1 cellular context compared by ENCODE assay signal in the genomic region with DNA sequence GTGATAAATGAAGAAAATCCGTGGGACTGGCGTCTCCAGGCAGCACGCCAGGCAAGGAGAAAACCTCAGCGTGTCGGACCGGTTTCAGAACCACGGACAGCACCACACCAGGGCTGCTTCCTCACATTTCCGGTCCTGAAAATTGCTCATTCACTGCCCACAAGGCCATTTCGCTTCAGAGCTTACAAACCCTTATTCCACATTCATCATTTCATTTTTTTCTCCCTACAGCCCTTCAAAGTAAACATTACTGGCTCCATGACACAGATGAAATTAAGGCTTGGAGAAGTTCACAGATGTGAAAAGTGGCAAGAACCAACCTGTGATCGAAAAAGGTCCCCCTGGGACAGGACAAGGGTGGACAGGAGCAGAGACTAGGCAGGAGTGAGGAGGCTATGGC.
TF ChIP-seq lines count a peak whose summit lies in the region.

No MANE protein-coding gene starts in this region.

TF ChIP-seq in HepG2, 621 proteins besides CTCF, POLR2A, EP300 and RAD21 (continued from another document and continues in another):
- TF ChIP-seq, protein P1, sequence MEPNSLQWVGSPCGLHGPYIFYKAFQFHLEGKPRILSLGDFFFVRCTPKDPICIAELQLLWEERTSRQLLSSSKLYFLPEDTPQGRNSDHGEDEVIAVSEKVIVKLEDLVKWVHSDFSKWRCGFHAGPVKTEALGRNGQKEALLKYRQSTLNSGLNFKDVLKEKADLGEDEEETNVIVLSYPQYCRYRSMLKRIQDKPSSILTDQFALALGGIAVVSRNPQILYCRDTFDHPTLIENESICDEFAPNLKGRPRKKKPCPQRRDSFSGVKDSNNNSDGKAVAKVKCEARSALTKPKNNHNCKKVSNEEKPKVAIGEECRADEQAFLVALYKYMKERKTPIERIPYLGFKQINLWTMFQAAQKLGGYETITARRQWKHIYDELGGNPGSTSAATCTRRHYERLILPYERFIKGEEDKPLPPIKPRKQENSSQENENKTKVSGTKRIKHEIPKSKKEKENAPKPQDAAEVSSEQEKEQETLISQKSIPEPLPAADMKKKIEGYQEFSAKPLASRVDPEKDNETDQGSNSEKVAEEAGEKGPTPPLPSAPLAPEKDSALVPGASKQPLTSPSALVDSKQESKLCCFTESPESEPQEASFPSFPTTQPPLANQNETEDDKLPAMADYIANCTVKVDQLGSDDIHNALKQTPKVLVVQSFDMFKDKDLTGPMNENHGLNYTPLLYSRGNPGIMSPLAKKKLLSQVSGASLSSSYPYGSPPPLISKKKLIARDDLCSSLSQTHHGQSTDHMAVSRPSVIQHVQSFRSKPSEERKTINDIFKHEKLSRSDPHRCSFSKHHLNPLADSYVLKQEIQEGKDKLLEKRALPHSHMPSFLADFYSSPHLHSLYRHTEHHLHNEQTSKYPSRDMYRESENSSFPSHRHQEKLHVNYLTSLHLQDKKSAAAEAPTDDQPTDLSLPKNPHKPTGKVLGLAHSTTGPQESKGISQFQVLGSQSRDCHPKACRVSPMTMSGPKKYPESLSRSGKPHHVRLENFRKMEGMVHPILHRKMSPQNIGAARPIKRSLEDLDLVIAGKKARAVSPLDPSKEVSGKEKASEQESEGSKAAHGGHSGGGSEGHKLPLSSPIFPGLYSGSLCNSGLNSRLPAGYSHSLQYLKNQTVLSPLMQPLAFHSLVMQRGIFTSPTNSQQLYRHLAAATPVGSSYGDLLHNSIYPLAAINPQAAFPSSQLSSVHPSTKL (CRISPR knock-in tag; IDR thresholded peaks at IDR 0.05) = peak; percentile 58
- TF ChIP-seq SOX13 (IDR thresholded peaks at IDR 0.05) = no peak
- peak in 1 of 2 experiments; percentile 46; a peak in 1 of 4 replicates for TF ChIP-seq SOX13 (CRISPR knock-in tag; conservative IDR thresholded peaks at IDR 0.05 in 1 of 2, IDR thresholded peaks at IDR 0.05 in 1 of 2)
- TF ChIP-seq, protein P2, sequence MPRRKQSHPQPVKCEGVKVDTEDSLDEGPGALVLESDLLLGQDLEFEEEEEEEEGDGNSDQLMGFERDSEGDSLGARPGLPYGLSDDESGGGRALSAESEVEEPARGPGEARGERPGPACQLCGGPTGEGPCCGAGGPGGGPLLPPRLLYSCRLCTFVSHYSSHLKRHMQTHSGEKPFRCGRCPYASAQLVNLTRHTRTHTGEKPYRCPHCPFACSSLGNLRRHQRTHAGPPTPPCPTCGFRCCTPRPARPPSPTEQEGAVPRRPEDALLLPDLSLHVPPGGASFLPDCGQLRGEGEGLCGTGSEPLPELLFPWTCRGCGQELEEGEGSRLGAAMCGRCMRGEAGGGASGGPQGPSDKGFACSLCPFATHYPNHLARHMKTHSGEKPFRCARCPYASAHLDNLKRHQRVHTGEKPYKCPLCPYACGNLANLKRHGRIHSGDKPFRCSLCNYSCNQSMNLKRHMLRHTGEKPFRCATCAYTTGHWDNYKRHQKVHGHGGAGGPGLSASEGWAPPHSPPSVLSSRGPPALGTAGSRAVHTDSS (CRISPR knock-in tag; conservative IDR thresholded peaks at IDR 0.05) = no peak
- TF ChIP-seq MIER3 (CRISPR knock-in tag; IDR thresholded peaks at IDR 0.05; ENCODE audit: borderline replicate concordance) = peak; percentile 78; the same call in 1 of the 2 replicates
- TF ChIP-seq, protein P3, sequence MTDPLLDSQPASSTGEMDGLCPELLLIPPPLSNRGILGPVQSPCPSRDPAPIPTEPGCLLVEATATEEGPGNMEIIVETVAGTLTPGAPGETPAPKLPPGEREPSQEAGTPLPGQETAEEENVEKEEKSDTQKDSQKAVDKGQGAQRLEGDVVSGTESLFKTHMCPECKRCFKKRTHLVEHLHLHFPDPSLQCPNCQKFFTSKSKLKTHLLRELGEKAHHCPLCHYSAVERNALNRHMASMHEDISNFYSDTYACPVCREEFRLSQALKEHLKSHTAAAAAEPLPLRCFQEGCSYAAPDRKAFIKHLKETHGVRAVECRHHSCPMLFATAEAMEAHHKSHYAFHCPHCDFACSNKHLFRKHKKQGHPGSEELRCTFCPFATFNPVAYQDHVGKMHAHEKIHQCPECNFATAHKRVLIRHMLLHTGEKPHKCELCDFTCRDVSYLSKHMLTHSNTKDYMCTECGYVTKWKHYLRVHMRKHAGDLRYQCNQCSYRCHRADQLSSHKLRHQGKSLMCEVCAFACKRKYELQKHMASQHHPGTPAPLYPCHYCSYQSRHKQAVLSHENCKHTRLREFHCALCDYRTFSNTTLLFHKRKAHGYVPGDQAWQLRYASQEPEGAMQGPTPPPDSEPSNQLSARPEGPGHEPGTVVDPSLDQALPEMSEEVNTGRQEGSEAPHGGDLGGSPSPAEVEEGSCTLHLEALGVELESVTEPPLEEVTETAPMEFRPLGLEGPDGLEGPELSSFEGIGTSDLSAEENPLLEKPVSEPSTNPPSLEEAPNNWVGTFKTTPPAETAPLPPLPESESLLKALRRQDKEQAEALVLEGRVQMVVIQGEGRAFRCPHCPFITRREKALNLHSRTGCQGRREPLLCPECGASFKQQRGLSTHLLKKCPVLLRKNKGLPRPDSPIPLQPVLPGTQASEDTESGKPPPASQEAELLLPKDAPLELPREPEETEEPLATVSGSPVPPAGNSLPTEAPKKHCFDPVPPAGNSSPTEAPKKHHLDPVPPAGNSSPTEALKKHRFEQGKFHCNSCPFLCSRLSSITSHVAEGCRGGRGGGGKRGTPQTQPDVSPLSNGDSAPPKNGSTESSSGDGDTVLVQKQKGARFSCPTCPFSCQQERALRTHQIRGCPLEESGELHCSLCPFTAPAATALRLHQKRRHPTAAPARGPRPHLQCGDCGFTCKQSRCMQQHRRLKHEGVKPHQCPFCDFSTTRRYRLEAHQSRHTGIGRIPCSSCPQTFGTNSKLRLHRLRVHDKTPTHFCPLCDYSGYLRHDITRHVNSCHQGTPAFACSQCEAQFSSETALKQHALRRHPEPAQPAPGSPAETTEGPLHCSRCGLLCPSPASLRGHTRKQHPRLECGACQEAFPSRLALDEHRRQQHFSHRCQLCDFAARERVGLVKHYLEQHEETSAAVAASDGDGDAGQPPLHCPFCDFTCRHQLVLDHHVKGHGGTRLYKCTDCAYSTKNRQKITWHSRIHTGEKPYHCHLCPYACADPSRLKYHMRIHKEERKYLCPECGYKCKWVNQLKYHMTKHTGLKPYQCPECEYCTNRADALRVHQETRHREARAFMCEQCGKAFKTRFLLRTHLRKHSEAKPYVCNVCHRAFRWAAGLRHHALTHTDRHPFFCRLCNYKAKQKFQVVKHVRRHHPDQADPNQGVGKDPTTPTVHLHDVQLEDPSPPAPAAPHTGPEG (CRISPR knock-in tag; IDR thresholded peaks at IDR 0.05) = 0 out of 2 replicates have a peak, but pooled peaks have one; percentile 52
- TF ChIP-seq, protein P4, sequence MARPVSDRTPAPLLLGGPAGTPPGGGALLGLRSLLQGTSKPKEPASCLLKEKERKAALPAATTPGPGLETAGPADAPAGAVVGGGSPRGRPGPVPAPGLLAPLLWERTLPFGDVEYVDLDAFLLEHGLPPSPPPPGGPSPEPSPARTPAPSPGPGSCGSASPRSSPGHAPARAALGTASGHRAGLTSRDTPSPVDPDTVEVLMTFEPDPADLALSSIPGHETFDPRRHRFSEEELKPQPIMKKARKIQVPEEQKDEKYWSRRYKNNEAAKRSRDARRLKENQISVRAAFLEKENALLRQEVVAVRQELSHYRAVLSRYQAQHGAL (CRISPR knock-in tag; IDR thresholded peaks at IDR 0.05; ENCODE audit: not compliant biosample characterization) = peak; percentile 69
- TF ChIP-seq NCOA2 (CRISPR knock-in tag; IDR thresholded peaks at IDR 0.05) = peak; percentile 52; the same call in 1 of the 2 replicates
- TF ChIP-seq, protein P5, sequence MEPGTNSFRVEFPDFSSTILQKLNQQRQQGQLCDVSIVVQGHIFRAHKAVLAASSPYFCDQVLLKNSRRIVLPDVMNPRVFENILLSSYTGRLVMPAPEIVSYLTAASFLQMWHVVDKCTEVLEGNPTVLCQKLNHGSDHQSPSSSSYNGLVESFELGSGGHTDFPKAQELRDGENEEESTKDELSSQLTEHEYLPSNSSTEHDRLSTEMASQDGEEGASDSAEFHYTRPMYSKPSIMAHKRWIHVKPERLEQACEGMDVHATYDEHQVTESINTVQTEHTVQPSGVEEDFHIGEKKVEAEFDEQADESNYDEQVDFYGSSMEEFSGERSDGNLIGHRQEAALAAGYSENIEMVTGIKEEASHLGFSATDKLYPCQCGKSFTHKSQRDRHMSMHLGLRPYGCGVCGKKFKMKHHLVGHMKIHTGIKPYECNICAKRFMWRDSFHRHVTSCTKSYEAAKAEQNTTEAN (CRISPR knock-in tag; conservative IDR thresholded peaks at IDR 0.05) = 0 out of 2 replicates have a peak, but pooled peaks have one; percentile 62
- TF ChIP-seq ZNF343 (CRISPR knock-in tag; IDR thresholded peaks at IDR 0.05) = no peak
- TF ChIP-seq ZNF253 (CRISPR knock-in tag; IDR thresholded peaks at IDR 0.05; ENCODE audit: borderline replicate concordance) = 0 out of 2 replicates have a peak, but pooled peaks have one; percentile 40
- peak; percentile 44; the same call in 1 of the 2 replicates for TF ChIP-seq NFKB2 (CRISPR knock-in tag; IDR thresholded peaks at IDR 0.05; ENCODE audit: borderline replicate concordance)
- TF ChIP-seq NKX3-1 (CRISPR knock-in tag; IDR thresholded peaks at IDR 0.05) = peak; percentile 83
- TF ChIP-seq, protein P6, sequence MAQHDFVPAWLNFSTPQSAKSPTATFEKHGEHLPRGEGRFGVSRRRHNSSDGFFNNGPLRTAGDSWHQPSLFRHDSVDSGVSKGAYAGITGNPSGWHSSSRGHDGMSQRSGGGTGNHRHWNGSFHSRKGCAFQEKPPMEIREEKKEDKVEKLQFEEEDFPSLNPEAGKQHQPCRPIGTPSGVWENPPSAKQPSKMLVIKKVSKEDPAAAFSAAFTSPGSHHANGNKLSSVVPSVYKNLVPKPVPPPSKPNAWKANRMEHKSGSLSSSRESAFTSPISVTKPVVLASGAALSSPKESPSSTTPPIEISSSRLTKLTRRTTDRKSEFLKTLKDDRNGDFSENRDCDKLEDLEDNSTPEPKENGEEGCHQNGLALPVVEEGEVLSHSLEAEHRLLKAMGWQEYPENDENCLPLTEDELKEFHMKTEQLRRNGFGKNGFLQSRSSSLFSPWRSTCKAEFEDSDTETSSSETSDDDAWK (CRISPR knock-in tag; IDR thresholded peaks at IDR 0.05) = no peak
- TF ChIP-seq RARG (CRISPR knock-in tag; IDR thresholded peaks at IDR 0.05; ENCODE audit: low read depth) = no peak
- no peak for TF ChIP-seq TAF15 (IDR thresholded peaks at IDR 0.05; ENCODE audit: low read depth, low read length, poor library complexity, severe bottlenecking)
- peak; percentile 57 for TF ChIP-seq NFE2 (CRISPR knock-in tag; IDR thresholded peaks at IDR 0.05)
- TF ChIP-seq MEIS2 (CRISPR knock-in tag; IDR thresholded peaks at IDR 0.05) = 0 out of 2 replicates have a peak, but pooled peaks have one; percentile 65
- TF ChIP-seq ZFYVE20 (CRISPR knock-in tag; IDR thresholded peaks at IDR 0.05; ENCODE audit: borderline replicate concordance, low read depth) = 0 out of 2 replicates have a peak, but pooled peaks have one; percentile 35
- peak; percentile 90; the same call in 1 of the 2 replicates for TF ChIP-seq ZNF232 (CRISPR knock-in tag; IDR thresholded peaks at IDR 0.05; ENCODE audit: borderline replicate concordance)
- TF ChIP-seq NRL (CRISPR knock-in tag; IDR thresholded peaks at IDR 0.05; ENCODE audit: borderline replicate concordance) = no peak
- TF ChIP-seq ZNF7 (CRISPR knock-in tag; IDR thresholded peaks at IDR 0.05) = 0 out of 2 replicates have a peak, but pooled peaks have one; percentile 25
- TF ChIP-seq TGIF2 (CRISPR knock-in tag; IDR thresholded peaks at IDR 0.05) = peak; percentile 79; the same call in 1 of the 2 replicates
- TF ChIP-seq SP1 (IDR thresholded peaks at IDR 0.05) = no peak
- no peak for TF ChIP-seq SP1 (CRISPR knock-in tag; IDR thresholded peaks at IDR 0.05)
- TF ChIP-seq, protein P7, sequence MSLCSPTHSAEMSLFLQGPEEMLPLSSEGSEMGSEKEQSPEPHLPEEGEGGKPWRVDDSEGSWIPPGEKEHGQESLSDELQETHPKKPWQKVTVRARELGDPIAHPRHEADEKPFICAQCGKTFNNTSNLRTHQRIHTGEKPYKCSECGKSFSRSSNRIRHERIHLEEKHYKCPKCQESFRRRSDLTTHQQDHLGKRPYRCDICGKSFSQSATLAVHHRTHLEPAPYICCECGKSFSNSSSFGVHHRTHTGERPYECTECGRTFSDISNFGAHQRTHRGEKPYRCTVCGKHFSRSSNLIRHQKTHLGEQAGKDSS (CRISPR knock-in tag; IDR thresholded peaks at IDR 0.05; ENCODE audit: borderline replicate concordance, low read depth) = 0 out of 2 replicates have a peak, but pooled peaks have one; percentile 40
- peak; percentile 83 for TF ChIP-seq ELF3 (CRISPR knock-in tag; IDR thresholded peaks at IDR 0.05)
- TF ChIP-seq ZNF652 (CRISPR knock-in tag; IDR thresholded peaks at IDR 0.05; ENCODE audit: borderline replicate concordance, low read depth) = no peak
- TF ChIP-seq, protein P8, sequence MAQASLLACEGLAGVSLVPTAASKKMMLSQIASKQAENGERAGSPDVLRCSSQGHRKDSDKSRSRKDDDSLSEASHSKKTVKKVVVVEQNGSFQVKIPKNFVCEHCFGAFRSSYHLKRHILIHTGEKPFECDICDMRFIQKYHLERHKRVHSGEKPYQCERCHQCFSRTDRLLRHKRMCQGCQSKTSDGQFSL (CRISPR knock-in tag; IDR thresholded peaks at IDR 0.05) = no peak
- TF ChIP-seq PHF21A (CRISPR knock-in tag; IDR thresholded peaks at IDR 0.05) = no peak
- TF ChIP-seq RFXANK (CRISPR knock-in tag; IDR thresholded peaks at IDR 0.05) = no peak
- no peak for TF ChIP-seq SRSF9 (IDR thresholded peaks at IDR 0.05; ENCODE audit: borderline replicate concordance, insufficient read depth, low read depth, low read length, poor library complexity, severe bottlenecking)
- TF ChIP-seq ZNF441 (CRISPR knock-in tag; IDR thresholded peaks at IDR 0.05; ENCODE audit: borderline replicate concordance) = peak; percentile 76; the same call in 1 of the 2 replicates
- peak; percentile 57; the same call in 1 of the 2 replicates for TF ChIP-seq HOXD1 (CRISPR knock-in tag; IDR thresholded peaks at IDR 0.05)
- TF ChIP-seq NFKBIZ (CRISPR knock-in tag; IDR thresholded peaks at IDR 0.05) = 0 out of 2 replicates have a peak, but pooled peaks have one; percentile 56
- no peak for TF ChIP-seq ZKSCAN5 (CRISPR knock-in tag; IDR thresholded peaks at IDR 0.05)
- TF ChIP-seq, protein P9, sequence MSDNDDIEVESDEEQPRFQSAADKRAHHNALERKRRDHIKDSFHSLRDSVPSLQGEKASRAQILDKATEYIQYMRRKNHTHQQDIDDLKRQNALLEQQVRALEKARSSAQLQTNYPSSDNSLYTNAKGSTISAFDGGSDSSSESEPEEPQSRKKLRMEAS (IDR thresholded peaks at IDR 0.05) = peak; percentile 47
- TF ChIP-seq ZKSCAN1 (IDR thresholded peaks at IDR 0.05; ENCODE audit: low read length) = no peak
- TF ChIP-seq MED1 (CRISPR knock-in tag; IDR thresholded peaks at IDR 0.05) = 0 out of 2 replicates have a peak, but pooled peaks have one; percentile 45
- peak; percentile 93 for TF ChIP-seq KLF11 (CRISPR knock-in tag; IDR thresholded peaks at IDR 0.05)
- TF ChIP-seq EHMT2 (IDR thresholded peaks at IDR 0.05; ENCODE audit: borderline replicate concordance, low read depth, low read length) = peak; percentile 92; the same call in 1 of the 2 replicates
- no peak for TF ChIP-seq DPF2 (CRISPR knock-in tag; IDR thresholded peaks at IDR 0.05; ENCODE audit: borderline replicate concordance, low read depth)
- no peak for TF ChIP-seq ZFP36 (IDR thresholded peaks at IDR 0.05; ENCODE audit: borderline replicate concordance, low read depth, low read length, partially characterized antibody)
